Comparison of ENCODE assay signal across 26 cellular contexts in genomic region chr17:41583137-41584127, GRCh38. TPM values are rescaled to one million over a fixed set of nuclear protein-coding genes. Genes with fewer than 3 reads are reported as not detected.
DNase-seq lines count a peak whose midpoint lies in the region; TF ChIP-seq lines count a peak whose summit lies in the region.
"Had no signal": no experiment of that assay in that cellular context is flagged by ENCODE, and none has a peak within 500 bp of the region (broad histone marks: within the 10 kb centered on the region; RNA-seq: fewer than 3 reads in every experiment).

No MANE protein-coding gene starts in this region.

- DNase-seq in DMS 273 (lab: John Stamatoyannopoulos, UW; ENCODE audit: unreplicated experiment) (peak; percentile 66), DMS 273 treated with DMSO at 0.1 percent for 48 hours (lab: John Stamatoyannopoulos, UW) (no peak), RWPE1 (ENCODE audit: low spot score) (no peak), stomach (peak; percentile 30), NCI-H1048 (lab: John Stamatoyannopoulos, UW) (no peak), NCI-H1105 (lab: John Stamatoyannopoulos, UW) (no peak), HCEC 1CT (no peak)
- DNase-seq: 8988T; activated CD4-positive, alpha-beta T cell treated with anti-CD3 and anti-CD28 coated beads, Interleukin-2, amount 50 U/mL, for 4 hours; activated naive CD4-positive, alpha-beta T cell treated with anti-CD3 and anti-CD28 coated beads for 36 hours; dorsolateral prefrontal cortex; glutamatergic neuron; HFFc6; left ventricle myocardium superior; NCI-H1694 treated with DMSO at 0.1 percent for 48 hours; ovary; Right ventricle myocardium superior; stimulated activated CD4-positive, alpha-beta T cell treated with anti-CD3 and anti-CD28 coated beads, Interleukin-4, amount 100 ng/mL, for 4 hours; WERI-Rb-1 had no signal

- CTCF ChIA-PET in RWPE1 (lab: Yijun Ruan, JAX), result interaction anchor here (0.6 to 1.9 kb wide), 9 partner anchors 18 to 235 kb away, joined by 3 to 9 read pairs (median 3); no protein-coding TSS in a partner anchor

- H3K9me3 ChIP-seq in esophagus (ENCODE audit: control insufficient read depth in 2 of 2, insufficient read depth in 1 of 2, low read depth in 1 of 2, low read length in 1 of 2) (no peaks in the 10 kb centered on the region), stomach (no peaks in the 10 kb centered on the region)
- H3K9me3 ChIP-seq: BLaER1 treated with 17β-estradiol and CSF1 and Interleukin-3, amounts not matched to agents 10 nM and 100 nM; esophagus muscularis mucosa; ovary had no signal

- 45 to 46% methylated on average over 33 of the region's 33 CpGs for WGBS in esophagus, 2 donors
- 64 to 84% (median 74%) methylated on average over 25 to 33 of the region's 33 CpGs for WGBS in stomach, 5 donors

- intact Hi-C loops in stomach (cut with DNase I; ENCODE audit: low total_unique reads), result no loop called here

- H3K4me3 ChIP-seq in esophagus (ENCODE audit: low read depth in 1 of 2, low read length in 2 of 2) (peak overlapping the region; percentile 9 to 29), stomach (no peak overlapping the region)
- H3K4me3 ChIP-seq: BLaER1 treated with 17β-estradiol and CSF1 and Interleukin-3, amounts not matched to agents 10 nM and 100 nM; dorsolateral prefrontal cortex; esophagus muscularis mucosa; ovary had no signal

- TF ChIP-seq EP300 in stomach (IDR thresholded peaks at IDR 0.05), result no peak

- no peak for TF ChIP-seq POLR2A in stomach (IDR thresholded peaks at IDR 0.05)

- H3K36me3 ChIP-seq in esophagus (ENCODE audit: control insufficient read depth in 2 of 2, insufficient read depth in 2 of 2, low read length in 1 of 2) (no peaks in the 10 kb centered on the region), stomach (no peaks in the 10 kb centered on the region)
- H3K36me3 ChIP-seq: BLaER1 treated with 17β-estradiol and CSF1 and Interleukin-3, amounts not matched to agents 10 nM and 100 nM; esophagus muscularis mucosa; ovary; WERI-Rb-1 had no signal

- H3K27me3 ChIP-seq in esophagus (ENCODE audit: control insufficient read depth in 1 of 2, insufficient read depth in 2 of 2, low read length in 2 of 2) (no peaks in the 10 kb centered on the region), stomach (peaks cover 0 to 27% (median 0%) of the 10 kb centered on the region in 3 donors)
- H3K27me3 ChIP-seq: BLaER1 treated with 17β-estradiol and CSF1 and Interleukin-3, amounts not matched to agents 10 nM and 100 nM; ovary had no signal

- peaks cover 0 to 14% of the 10 kb centered on the region in 2 donors for H3K4me1 ChIP-seq in esophagus (ENCODE audit: control insufficient read depth in 2 of 2, insufficient read depth in 2 of 2, low read length in 1 of 2)
- H3K4me1 ChIP-seq in stomach, result no peaks in the 10 kb centered on the region
- H3K4me1 ChIP-seq: BLaER1 treated with 17β-estradiol and CSF1 and Interleukin-3, amounts not matched to agents 10 nM and 100 nM; esophagus muscularis mucosa had no signal

- TF ChIP-seq CTCF in RWPE1 (conservative IDR thresholded peaks at IDR 0.05; ENCODE audit: low read depth) (no peak), stomach (IDR thresholded peaks at IDR 0.05) (no peak)

- POLR2A ChIA-PET in RWPE1 (lab: Yijun Ruan, JAX; ENCODE audit: low non-redundant PET), result interaction anchor here (0.7 kb wide), 1 partner anchor 64 kb away, joined by 10 read pairs; no protein-coding TSS in a partner anchor

- H3K27ac ChIP-seq in RWPE1, result peak overlapping the region; percentile 100
- peak overlapping the region; percentile 37 to 49 for H3K27ac ChIP-seq in esophagus (ENCODE audit: low read depth in 2 of 2, low read length in 1 of 2)
- H3K27ac ChIP-seq in stomach, result no peak overlapping the region
- H3K27ac ChIP-seq: BLaER1 treated with 17β-estradiol and CSF1 and Interleukin-3, amounts not matched to agents 10 nM and 100 nM; dorsolateral prefrontal cortex; esophagus muscularis mucosa; ovary; WERI-Rb-1 had no signal

RNA-seq across cellular contexts. Expression of gene KRT14, which starts 3.3 kb away (rescaled TPM):
- polyA plus RNA-seq in esophagus (1,000 to 10,000 TPM in 1 of 2 donors, 100 to 1,000 TPM in 1; 516 to 1,961 TPM), stomach (100 to 1,000 TPM in 1 of 3 donors, 1 to 10 TPM in 1, not detected in 1; 2.4 to 164 TPM)
- 1 to 10 TPM in 1 of 5 donors, not detected in 4; 1.3 TPM for total RNA-seq in stomach
- total RNA-seq: activated naive CD4-positive, alpha-beta T cell treated with anti-CD3 and anti-CD28 coated beads for 36 hours; dorsolateral prefrontal cortex; left ventricle myocardium superior; NCI-H460; Right ventricle myocardium superior; T-helper 1 cell treated with Interleukin-12 subunit alpha and Interleukin-12 subunit beta and Interleukin-4 antibody, amounts not matched to agents 30 ng/mL and 1 ng/mL, for 36 hours had no signal
- polyA plus RNA-seq: ovary had no signal

RNA-seq across cellular contexts. Expression of gene KRT9, which starts 11.6 kb away (rescaled TPM):
- polyA plus RNA-seq in esophagus, result under 1 TPM; 0.12 to 0.24 TPM
- total RNA-seq in stomach, result not detected
- polyA plus RNA-seq in stomach, result not detected
- total RNA-seq: activated naive CD4-positive, alpha-beta T cell treated with anti-CD3 and anti-CD28 coated beads for 36 hours; esophagus muscularis mucosa; HFFc6; left ventricle myocardium superior; NCI-H460; ovary; Right ventricle myocardium superior; skeletal muscle tissue; T-helper 1 cell treated with Interleukin-12 subunit alpha and Interleukin-12 subunit beta and Interleukin-4 antibody, amounts not matched to agents 30 ng/mL and 1 ng/mL, for 36 hours; temporal lobe had no signal
- polyA plus RNA-seq: ovary had no signal

RNA-seq across cellular contexts. Expression of gene KRT16, which starts 29.1 kb away (rescaled TPM):
- polyA plus RNA-seq in esophagus (100 to 1,000 TPM; 413 to 534 TPM), stomach (10 to 100 TPM in 1 of 3 donors, 1 to 10 TPM in 1, not detected in 1; 1.3 to 32.8 TPM)
- total RNA-seq in stomach, result 1 to 10 TPM in 1 of 5 donors, not detected in 4; 1.1 TPM
- total RNA-seq: activated naive CD4-positive, alpha-beta T cell treated with anti-CD3 and anti-CD28 coated beads for 36 hours; left ventricle myocardium superior; NCI-H460; Right ventricle myocardium superior; T-helper 1 cell treated with Interleukin-12 subunit alpha and Interleukin-12 subunit beta and Interleukin-4 antibody, amounts not matched to agents 30 ng/mL and 1 ng/mL, for 36 hours had no signal
- polyA plus RNA-seq: ovary had no signal

RNA-seq across cellular contexts. Expression of gene KRT17, which starts 40.9 kb away (rescaled TPM):
- polyA plus RNA-seq in esophagus (100 to 1,000 TPM in 1 of 2 donors, 10 to 100 TPM in 1; 92.9 to 191 TPM), stomach (10 to 100 TPM in 1 of 3 donors, 1 to 10 TPM in 2; 2.0 to 14.2 (median 6.0) TPM)
- total RNA-seq in stomach, result 10 to 100 TPM in 2 of 5 donors, 1 to 10 TPM in 2, not detected in 1; 1.6 to 13.6 (median 8.1) TPM
- total RNA-seq: activated naive CD4-positive, alpha-beta T cell treated with anti-CD3 and anti-CD28 coated beads for 36 hours; left ventricle myocardium superior; Right ventricle myocardium superior had no signal

RNA-seq across cellular contexts. Expression of gene KRT19, which starts 55.3 kb away (rescaled TPM):
- polyA plus RNA-seq in esophagus, result 1,000 to 10,000 TPM in 1 of 2 donors, 100 to 1,000 TPM in 1; 506 to 1,087 TPM
- 1,000 to 10,000 TPM in 1 of 5 donors, 100 to 1,000 TPM in 4; 218 to 2,364 (median 659) TPM for total RNA-seq in stomach
- 1,000 to 10,000 TPM in 1 of 3 donors, 100 to 1,000 TPM in 2; 431 to 1,737 (median 761) TPM for polyA plus RNA-seq in stomach
- total RNA-seq: activated naive CD4-positive, alpha-beta T cell treated with anti-CD3 and anti-CD28 coated beads for 36 hours; skeletal muscle tissue; T-helper 1 cell treated with Interleukin-12 subunit alpha and Interleukin-12 subunit beta and Interleukin-4 antibody, amounts not matched to agents 30 ng/mL and 1 ng/mL, for 36 hours had no signal

Comparison
In these comparisons a context has a peak if more than half of its experiments do, and no peak if none do; other contexts are left out.
1. DNase-seq: peak in DMS 273 (single experiment) and stomach (single experiment); none in DMS 273 treated with DMSO at 0.1 percent for 48 hours (single experiment), RWPE1 (single experiment), NCI-H1048 (single experiment), NCI-H1105 (single experiment) and HCEC 1CT (single experiment).
2. H3K27ac ChIP-seq: peak in RWPE1 (single experiment) and esophagus (2 of 2); none in stomach (0 of 5).
3. H3K4me3 ChIP-seq: peak in esophagus (2 of 2); none in stomach (0 of 4).
4. RNA of gene KRT16, which starts 29.1 kb away (polyA plus RNA-seq): 413 to 534 TPM in esophagus; 1.3 to 32.8 TPM in stomach; every median in the first group is over 10 times any median in the second.